8 cellular contexts compared by ENCODE assay signal in the genomic region with DNA sequence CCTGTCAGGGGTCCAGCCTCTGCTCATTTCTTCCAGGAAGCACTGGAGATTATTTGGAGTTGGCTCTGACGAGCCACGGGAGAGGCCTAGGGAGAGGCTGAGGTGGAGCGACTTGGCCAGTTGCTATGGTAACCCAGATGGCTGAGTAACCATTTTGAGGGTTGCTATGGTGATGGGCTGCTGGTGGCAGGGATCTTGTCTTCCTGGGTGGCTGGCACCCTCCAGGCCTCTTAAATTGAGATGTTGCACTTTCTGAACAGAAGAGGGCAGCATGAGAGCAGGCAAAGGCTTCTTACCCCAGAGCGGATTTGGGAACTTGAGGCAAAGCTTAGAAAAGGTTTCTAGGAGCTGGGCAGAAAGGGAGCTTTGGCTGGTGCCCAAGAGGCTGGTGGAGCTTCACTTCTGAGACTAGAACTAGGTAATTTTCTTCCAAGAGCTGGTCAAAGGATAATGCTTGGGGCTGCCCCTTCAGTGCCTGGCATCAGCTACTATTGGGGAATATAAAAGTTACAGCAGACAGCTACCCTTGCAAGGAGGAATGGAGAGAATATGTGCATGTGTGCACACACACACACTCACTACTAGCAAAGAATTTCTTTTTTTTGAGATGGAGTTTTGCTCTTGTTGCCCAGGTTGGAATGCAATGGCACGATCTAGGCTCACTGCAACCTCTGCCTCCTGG.
DNase-seq lines count a peak whose midpoint lies in the region; ATAC-seq and TF ChIP-seq lines count a peak whose summit lies in the region.

No MANE protein-coding gene starts in this region.

- peak; percentile 97 for DNase-seq in DMS153 treated with DMSO at 0.1 percent for 48 hours (lab: John Stamatoyannopoulos, UW; ENCODE audit: unreplicated experiment)
- DNase-seq in Karpas-422 = peak; percentile 86
- DNase-seq in PC-3 = peak; percentile 87
- DNase-seq in activated T-cell treated with anti-CD3 and anti-CD28 coated beads, Interleukin-2, amount 50 U/mL, for 24 hours = peak; percentile 70
- no peak for DNase-seq in esophagus squamous epithelium (lab: John Stamatoyannopoulos, UW)
- peak in 8 of 9 donors; percentile 42 to 75 (median 69) for DNase-seq in naive thymus-derived CD4-positive, alpha-beta T cell
- peak; percentile 86 for DNase-seq in superior temporal gyrus (ENCODE audit: extremely low spot score)

- no TSS peak for BruUV-seq in PC-3 (replicated peaks; lab: Mats Ljungman, UMichigan)

- H3K36me3 Mint-ChIP-seq in activated T-cell treated with anti-CD3 and anti-CD28 coated beads, Interleukin-2, amount 50 U/mL, for 24 hours (ENCODE audit: low read depth) = no peaks in the 10 kb centered on the region
- no peaks in the 10 kb centered on the region for H3K36me3 Mint-ChIP-seq in naive thymus-derived CD4-positive, alpha-beta T cell

- peak; percentile 52 for ATAC-seq in PC-3
- ATAC-seq in naive thymus-derived CD4-positive, alpha-beta T cell = peak; percentile 89
- ATAC-seq in HG03354 (IDR thresholded peaks at IDR 0.05; ENCODE audit: poor library complexity, severe bottlenecking, unreplicated experiment) = no peak

- no peaks in the 10 kb centered on the region for H3K9me2 ChIP-seq in Karpas-422 (replicated peaks; ENCODE audit: insufficient read depth, low read length)
- no peaks in the 10 kb centered on the region for H3K9me2 ChIP-seq in PC-3 (replicated peaks; ENCODE audit: low read length)

- H3K4me1 ChIP-seq in Karpas-422 (ENCODE audit: low read length) (peaks cover 16% of the 10 kb centered on the region), PC-3 (ENCODE audit: insufficient read depth, low read length) (peaks cover 26% of the 10 kb centered on the region), esophagus squamous epithelium (peaks cover 10 to 26% (median 11%) of the 10 kb centered on the region in 3 donors)
- H3K4me1 ChIP-seq in naive thymus-derived CD4-positive, alpha-beta T cell (ENCODE audit: control insufficient read depth in 2 of 2, insufficient read depth in 2 of 2, low read length in 2 of 2) = peaks cover 3 to 10% of the 10 kb centered on the region in 2 donors

- no peaks in the 10 kb centered on the region for H3K79me2 ChIP-seq in Karpas-422 (ENCODE audit: low read length)
- H3K79me2 ChIP-seq in PC-3 (ENCODE audit: low read length) = no peaks in the 10 kb centered on the region

- no peaks in the 10 kb centered on the region for H3K9me3 Mint-ChIP-seq in activated T-cell treated with anti-CD3 and anti-CD28 coated beads, Interleukin-2, amount 50 U/mL, for 24 hours
- no peaks in the 10 kb centered on the region for H3K9me3 Mint-ChIP-seq in naive thymus-derived CD4-positive, alpha-beta T cell

- no peak for TF ChIP-seq POLR2A in esophagus squamous epithelium (IDR thresholded peaks at IDR 0.05)

- no peak overlapping the region for H3K4me3 ChIP-seq in Karpas-422 (ENCODE audit: low read length)
- no peak overlapping the region for H3K4me3 ChIP-seq in PC-3 (ENCODE audit: low read length)
- H3K4me3 ChIP-seq in esophagus squamous epithelium = no peak overlapping the region
- no peak overlapping the region for H3K4me3 ChIP-seq in naive thymus-derived CD4-positive, alpha-beta T cell (ENCODE audit: low read length)

- peaks cover 5% of the 10 kb centered on the region for H3F3A ChIP-seq in PC-3 (ENCODE audit: low read length, unreplicated experiment)

- intact Hi-C loops in PC-3 (cut with micrococcal nuclease) (loop anchor here (1.0 to 10.0 kb wide), 3 partner anchors 160 to 626 kb away; no protein-coding TSS in a partner anchor), esophagus squamous epithelium (cut with DNase I) (loop anchor here (10.0 kb wide), 1 partner anchor 224 kb away; a partner anchor contains a TSS)
- intact Hi-C loops in naive thymus-derived CD4-positive, alpha-beta T cell (cut with micrococcal nuclease) = loop anchor here (1.0 to 5.0 kb wide), 8 partner anchors 93 to 559 kb away; no protein-coding TSS in a partner anchor

- TF ChIP-seq CTCF in PC-3 (conservative IDR thresholded peaks at IDR 0.05; ENCODE audit: low read depth, low read length) (peak; percentile 91), esophagus squamous epithelium (IDR thresholded peaks at IDR 0.05) (peak; percentile 51 to 85 (median 66))

- peaks cover 7% of the 10 kb centered on the region; the same call in 1 of the 2 replicates for H4K20me1 ChIP-seq in Karpas-422 (ENCODE audit: insufficient read depth, low read depth, low read length)
- no peaks in the 10 kb centered on the region for H4K20me1 ChIP-seq in PC-3 (ENCODE audit: low read length)

- peak overlapping the region; percentile 9 for H3K27ac Mint-ChIP-seq in activated T-cell treated with anti-CD3 and anti-CD28 coated beads, Interleukin-2, amount 50 U/mL, for 24 hours
- peak overlapping the region in 5 of 9 donors; percentile 5 to 65 (median 9) for H3K27ac Mint-ChIP-seq in naive thymus-derived CD4-positive, alpha-beta T cell

- H3K4me2 ChIP-seq in Karpas-422 (ENCODE audit: low read depth, low read length, poor library complexity, severe bottlenecking) = no peak overlapping the region
- no peak overlapping the region for H3K4me2 ChIP-seq in PC-3 (ENCODE audit: low read length)

- H2AFZ ChIP-seq in Karpas-422 (ENCODE audit: low read length) (no peak overlapping the region), PC-3 (ENCODE audit: low read length) (no peak overlapping the region)

- H3K36me3 ChIP-seq in Karpas-422 (ENCODE audit: insufficient read depth, low read length) (no peaks in the 10 kb centered on the region), PC-3 (ENCODE audit: low read depth, low read length) (no peaks in the 10 kb centered on the region), esophagus squamous epithelium (no peaks in the 10 kb centered on the region)
- H3K36me3 ChIP-seq in naive thymus-derived CD4-positive, alpha-beta T cell (ENCODE audit: control insufficient read depth in 2 of 3, insufficient read depth in 3 of 3, low read length in 3 of 3) = no peaks in the 10 kb centered on the region

- H3K27me3 Mint-ChIP-seq in activated T-cell treated with anti-CD3 and anti-CD28 coated beads, Interleukin-2, amount 50 U/mL, for 24 hours = no peaks in the 10 kb centered on the region
- peaks cover 0 to 3% (median 0%) of the 10 kb centered on the region in 5 donors for H3K27me3 Mint-ChIP-seq in naive thymus-derived CD4-positive, alpha-beta T cell

- 3 to 28% methylated on average over 5 of the region's 5 CpGs for WGBS in esophagus squamous epithelium, 2 donors

- CTCF ChIA-PET in PC-3 (lab: Charles Lee) = interaction anchor here (0.6 to 1.5 kb wide), 12 partner anchors 34 to 508 kb away, joined by 3 to 20 read pairs (median 5); no protein-coding TSS in a partner anchor
- CTCF ChIA-PET in naive thymus-derived CD4-positive, alpha-beta T cell (lab: Charles Lee) = interaction anchor here (0.6 to 3.8 kb wide), 18 partner anchors 9 to 1081 kb away, joined by 3 to 39 read pairs (median 4); no protein-coding TSS in a partner anchor

- H3K9me3 ChIP-seq in Karpas-422 (ENCODE audit: low read length) (no peaks in the 10 kb centered on the region), PC-3 (ENCODE audit: low read length) (no peaks in the 10 kb centered on the region), esophagus squamous epithelium (no peaks in the 10 kb centered on the region)
- H3K9me3 ChIP-seq in naive thymus-derived CD4-positive, alpha-beta T cell (ENCODE audit: control insufficient read depth in 2 of 3, low read length in 3 of 3) = no peaks in the 10 kb centered on the region

- H3K9ac ChIP-seq in Karpas-422 (ENCODE audit: low read length) (no peak overlapping the region), PC-3 (ENCODE audit: low read length) (no peak overlapping the region)

- POLR2A ChIA-PET in PC-3 (lab: Charles Lee; ENCODE audit: unreplicated experiment) = interaction anchor here (0.7 kb wide), 1 partner anchor 731 kb away, joined by 4 read pairs; no protein-coding TSS in a partner anchor
- POLR2A ChIA-PET in naive thymus-derived CD4-positive, alpha-beta T cell (lab: Charles Lee) = interaction anchor here (0.8 to 1.7 kb wide), 2 partner anchors 7 to 93 kb away, joined by 3 to 5 read pairs; no protein-coding TSS in a partner anchor

- H3K27me3 ChIP-seq in Karpas-422 (ENCODE audit: low read length) = 0 out of 2 replicates have a peak, but pooled peaks cover 4% of the 10 kb centered on the region
- H3K27me3 ChIP-seq in PC-3 (ENCODE audit: low read length) = no peaks in the 10 kb centered on the region
- no peaks in the 10 kb centered on the region for H3K27me3 ChIP-seq in esophagus squamous epithelium
- no peaks in the 10 kb centered on the region for H3K27me3 ChIP-seq in naive thymus-derived CD4-positive, alpha-beta T cell (ENCODE audit: control insufficient read depth in 2 of 2, insufficient read depth in 2 of 2, low read length in 2 of 2)

- H3K27ac ChIP-seq in Karpas-422 (ENCODE audit: low read length) (no peak overlapping the region), PC-3 (ENCODE audit: low read length) (no peak overlapping the region), esophagus squamous epithelium (no peak overlapping the region)
- no peak overlapping the region for H3K27ac ChIP-seq in naive thymus-derived CD4-positive, alpha-beta T cell (ENCODE audit: low read depth, low read length)

- H3K4me1 Mint-ChIP-seq in activated T-cell treated with anti-CD3 and anti-CD28 coated beads, Interleukin-2, amount 50 U/mL, for 24 hours (ENCODE audit: low read depth) = peaks cover 22% of the 10 kb centered on the region
- H3K4me1 Mint-ChIP-seq in naive thymus-derived CD4-positive, alpha-beta T cell = peaks cover 22 to 24% (median 23%) of the 10 kb centered on the region in 7 donors

- H3K4me3 Mint-ChIP-seq in activated T-cell treated with anti-CD3 and anti-CD28 coated beads, Interleukin-2, amount 50 U/mL, for 24 hours = no peak overlapping the region
- no peak overlapping the region for H3K4me3 Mint-ChIP-seq in naive thymus-derived CD4-positive, alpha-beta T cell
